ENCODE assay signal across 12 cellular contexts in the genomic region with DNA sequence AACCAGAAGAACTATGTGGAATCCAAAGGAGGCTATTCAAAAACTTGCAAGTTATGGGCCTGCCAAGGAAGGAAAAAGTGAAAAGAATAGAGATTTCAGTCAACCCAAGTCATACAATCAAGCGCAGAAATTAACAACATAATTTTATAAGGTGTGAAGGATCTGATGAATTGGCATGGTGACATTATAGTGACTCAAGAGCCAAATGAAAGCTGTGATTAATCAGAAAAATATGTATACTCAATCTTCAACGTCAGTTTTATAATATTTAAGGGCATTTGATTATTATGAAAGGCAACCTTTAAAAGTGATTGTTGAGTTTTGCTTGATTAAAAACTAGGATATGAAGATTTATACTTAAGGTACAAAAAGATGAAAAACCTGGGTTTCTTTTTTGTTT. TPM values are rescaled to one million over a fixed set of nuclear protein-coding genes. Genes with fewer than 3 reads are reported as not detected.
A peak's percentile ranks its signal among the peaks of the same experiment; 100 is the strongest.
DNase-seq lines count a peak whose midpoint lies in the region; ATAC-seq, FAIRE-seq and TF ChIP-seq lines count a peak whose summit lies in the region.
"Had no signal": no experiment of that assay in that cellular context is flagged by ENCODE, and none has a peak within 500 bp of the region (broad histone marks: within the 10 kb centered on the region; RNA-seq: fewer than 3 reads in every experiment).

No MANE protein-coding gene starts in this region.

- H4K20me1 ChIP-seq in PC-9 (ENCODE audit: insufficient read depth) = no peaks in the 10 kb centered on the region
- H4K20me1 ChIP-seq in H1 (replicated peaks in 1 of 2; ENCODE audit: control insufficient read depth in 1 of 2, insufficient read depth in 2 of 2, low read length in 2 of 2) = no peaks in the 10 kb centered on the region

- TF ChIP-seq RAD21 in H1 (IDR thresholded peaks at IDR 0.05 in 1 of 2, conservative IDR thresholded peaks at IDR 0.05 in 1 of 2; ENCODE audit: low read depth in 2 of 2, low read length in 2 of 2) = no peak

- no peaks in the 10 kb centered on the region for H3K79me1 ChIP-seq in H1 (ENCODE audit: low read depth, low read length)

- no peak overlapping the region for H3K23ac ChIP-seq in H1 (ENCODE audit: insufficient read length)

- H2BK12ac ChIP-seq in H1 (ENCODE audit: low read depth, low read length) = 0 out of 2 replicates have a peak overlapping the region, but pooled peaks have one; percentile 30

- H3K79me2 ChIP-seq in PC-9 (ENCODE audit: low read depth) (no peaks in the 10 kb centered on the region), H1 (ENCODE audit: control insufficient read depth in 1 of 2, insufficient read depth in 2 of 2, low read length in 2 of 2) (no peaks in the 10 kb centered on the region)

- TF ChIP-seq POLR2A in H1 (IDR thresholded peaks at IDR 0.05; ENCODE audit: control extremely low read depth in 1 of 2, low read depth in 2 of 2, low read length in 2 of 2) (no peak), sigmoid colon (IDR thresholded peaks at IDR 0.05) (no peak)

- H2AFZ ChIP-seq in PC-9 (no peak overlapping the region), H1 (ENCODE audit: low read length) (no peak overlapping the region)

- POLR2A ChIA-PET in PC-9 (lab: Charles Lee; ENCODE audit: unreplicated experiment) = interaction anchor here (0.5 to 0.7 kb wide), 3 partner anchors 23 to 49 kb away, joined by 4 to 8 read pairs (median 8); a partner anchor contains a TSS
- POLR2A ChIA-PET in H1 (lab: Charles Lee; ENCODE audit: partially characterized antibody) = no interaction called here

- no peak overlapping the region for H3K9ac ChIP-seq in H1 (replicated peaks in 1 of 4; ENCODE audit: extremely low read depth in 1 of 4, low read depth in 3 of 4, low read length in 3 of 4)

- H3F3A ChIP-seq in PC-9 (ENCODE audit: insufficient read depth, low read depth) = peaks cover 38% of the 10 kb centered on the region

- peak overlapping the region; percentile 91 for H3K27ac ChIP-seq in PC-9
- H3K27ac ChIP-seq in H1 (ENCODE audit: low read depth, low read length) = no peak overlapping the region
- H3K27ac ChIP-seq in sigmoid colon = peak overlapping the region in 3 of 4 donors; percentile 9 to 85 (median 71)

- H3K14ac ChIP-seq in H1 (ENCODE audit: insufficient read length) = no peak overlapping the region

- no peak overlapping the region for H4K8ac ChIP-seq in H1 (ENCODE audit: extremely low read depth, insufficient read depth, low read length)

- H3K18ac ChIP-seq in H1 (ENCODE audit: extremely low read depth, low read length) = no peak overlapping the region

- H3K36me3 ChIP-seq in PC-9 (ENCODE audit: low read depth) (no peaks in the 10 kb centered on the region), H1 (ENCODE audit: control insufficient read depth in 2 of 4, insufficient read depth in 4 of 4, low read length in 3 of 4) (no peaks in the 10 kb centered on the region), sigmoid colon (no peaks in the 10 kb centered on the region)
- H3K36me3 ChIP-seq: HAP-1 had no signal

- H3K23me2 ChIP-seq in H1 (ENCODE audit: low read depth, low read length) = no peaks in the 10 kb centered on the region

- no TSS peak for BruUV-seq in PC-9 (replicated peaks; lab: Mats Ljungman, UMichigan)

- intact Hi-C loops in PC-9 (cut with micrococcal nuclease; ENCODE audit: unreplicated experiment) = loop anchor here (5.0 kb wide), 1 partner anchor 220 kb away; no protein-coding TSS in a partner anchor
- intact Hi-C loops in sigmoid colon (cut with DNase I) = no loop called here

- TF ChIP-seq EP300 in H1 (IDR thresholded peaks at IDR 0.05; ENCODE audit: borderline replicate concordance in 1 of 2, low read depth in 2 of 2, low read length in 2 of 2) (no peak), sigmoid colon (IDR thresholded peaks at IDR 0.05) (no peak)

- H2BK120ac ChIP-seq in H1 (replicated peaks; ENCODE audit: low read depth, low read length) = no peak overlapping the region

- H3K9me3 ChIP-seq in PC-9 (ENCODE audit: insufficient read depth, low read depth) (no peaks in the 10 kb centered on the region), H1 (ENCODE audit: insufficient read depth in 2 of 2, low read depth in 1 of 2, low read length in 1 of 2) (no peaks in the 10 kb centered on the region), sigmoid colon (no peaks in the 10 kb centered on the region)
- H3K9me3 ChIP-seq: HAP-1 had no signal

- peaks cover 59% of the 10 kb centered on the region for H3K4me1 ChIP-seq in PC-9 (replicated peaks; ENCODE audit: insufficient read depth)
- H3K4me1 ChIP-seq in H1 (replicated peaks in 1 of 4; ENCODE audit: control insufficient read depth in 3 of 4, insufficient read depth in 4 of 4, low read length in 3 of 4) = peaks cover 0 to 3% (median 0%) of the 10 kb centered on the region in 4 experiments; a peak in 2 of 7 replicates
- peaks cover 0 to 36% (median 26%) of the 10 kb centered on the region in 4 donors for H3K4me1 ChIP-seq in sigmoid colon

- H2AK5ac ChIP-seq in H1 (ENCODE audit: low read depth, low read length) = no peak overlapping the region

- H3K56ac ChIP-seq in H1 (replicated peaks; ENCODE audit: insufficient read length, low read depth, low read length) = no peak overlapping the region

- no peak overlapping the region for H3K4ac ChIP-seq in H1 (replicated peaks; ENCODE audit: insufficient read length, low read depth, low read length)

- peak; percentile 16 to 21 for ATAC-seq in activated CD4-positive, CD25-positive, alpha-beta regulatory T cell treated with anti-CD3 and anti-CD28 coated beads, Interleukin-2, amount 50 U/mL, for 24 hours

- no peaks in the 10 kb centered on the region for H3K27me3 ChIP-seq in PC-9 (ENCODE audit: insufficient read depth, low read depth)
- H3K27me3 ChIP-seq in H1 (replicated peaks in 1 of 4; ENCODE audit: control insufficient read depth in 3 of 4, extremely low read depth in 1 of 4, insufficient read depth in 3 of 4, low read length in 3 of 4) = no peaks in the 10 kb centered on the region
- no peaks in the 10 kb centered on the region for H3K27me3 ChIP-seq in sigmoid colon

- TF ChIP-seq CTCF in PC-9 (conservative IDR thresholded peaks at IDR 0.05) (no peak), H1 (IDR thresholded peaks at IDR 0.05; ENCODE audit: control extremely low read depth in 1 of 3, insufficient read depth in 1 of 3, low read depth in 1 of 3, low read length in 3 of 3) (no peak), sigmoid colon (IDR thresholded peaks at IDR 0.05) (no peak)

- WGBS in H1 (ENCODE audit: extremely low coverage in 1 of 2, insufficient coverage in 1 of 2, insufficient read length in 1 of 2, insufficient replicate concordance in 2 of 2, low coverage in 1 of 2, low lambda C conversion rate in 2 of 2, missing lambda C conversion rate in 1 of 2), 2 experiments = 89% methylated on average over 2 of the region's 2 CpGs; no CpG with 5 or more reads in 1 of the 2 experiments
- 75 to 82% methylated on average over 2 of the region's 2 CpGs for WGBS in sigmoid colon, 2 donors

- H2BK20ac ChIP-seq in H1 (ENCODE audit: low read length) = no peak overlapping the region; the same call in 1 of the 2 replicates

- H2BK5ac ChIP-seq in H1 (ENCODE audit: low read depth, low read length) = no peak overlapping the region

- CTCF ChIA-PET in PC-9 (lab: Charles Lee) (interaction anchor here (1.2 to 1.6 kb wide), 2 partner anchors 21 to 55 kb away, joined by 3 read pairs; no protein-coding TSS in a partner anchor), H1 (lab: Charles Lee; ENCODE audit: partially characterized antibody) (interaction anchor here (1.4 to 3.3 kb wide), 3 partner anchors 12 to 56 kb away, joined by 5 to 20 read pairs (median 15); no protein-coding TSS in a partner anchor)

- H3K4me3 ChIP-seq in PC-9 (no peak overlapping the region), H1 (ENCODE audit: extremely low read depth in 1 of 4, insufficient read depth in 2 of 4, low read depth in 3 of 4, low read length in 4 of 4) (no peak overlapping the region), sigmoid colon (no peak overlapping the region)
- H3K4me3 ChIP-seq: HAP-1 had no signal

- H3K4me2 ChIP-seq in PC-9 (peak overlapping the region; percentile 70), H1 (ENCODE audit: insufficient read depth in 1 of 2, low read depth in 2 of 2, low read length in 2 of 2) (no peak overlapping the region)

- DNase-seq in activated CD4-positive, CD25-positive, alpha-beta regulatory T cell (lab: John Stamatoyannopoulos, UW) = no peak
- peak in 1 of 2 experiments; percentile 67 for DNase-seq in PC-9
- DNase-seq in H1 (ENCODE audit: low read depth in 1 of 2, low spot score in 2 of 2) = no peak
- no peak for DNase-seq in sigmoid colon
- DNase-seq in NCI-H2196 treated with DMSO at 0.1 percent for 48 hours (lab: John Stamatoyannopoulos, UW; ENCODE audit: unreplicated experiment) = no peak
- DNase-seq in GM19240 (ENCODE audit: insufficient read length, low spot score) = no peak
- no peak for DNase-seq in NCI-H2171 (lab: John Stamatoyannopoulos, UW)
- DNase-seq: activated naive CD4-positive, alpha-beta T cell treated with anti-CD3 and anti-CD28 coated beads, Interleukin-2, amount 10 ng/mL, durations not matched to agents 7 days and 5 days; NCI-H1105; nephron progenitor cell had no signal

- no peak overlapping the region for H4K91ac ChIP-seq in H1 (replicated peaks; ENCODE audit: insufficient read length, low read length)

- H4K5ac ChIP-seq in H1 (ENCODE audit: insufficient read length, low read depth, low read length) = no peak overlapping the region

- no peaks in the 10 kb centered on the region for H3K9me2 ChIP-seq in PC-9 (ENCODE audit: insufficient read depth)

- no peak for FAIRE-seq in H1 (lab: Jason Lieb, UNC)

- no peak overlapping the region for H2BK15ac ChIP-seq in H1 (ENCODE audit: low read length)

RNA-seq across cellular contexts. Expression of a gene that starts 37.8 kb away (rescaled TPM):
- 24.1 and 41.4 TPM in 2 replicates for total RNA-seq in PC-9 (2021)
- 8.6 and 11.2 TPM in 2 replicates for total RNA-seq in H1 (2021; fragmentation: NEBNext Ultra II Directional; extraction: Animal tissue kit (Norgen Biotek cat#: 25700))
- polyA plus RNA-seq in H1 (2011; rRNA removed) = 5.6 and 9.9 TPM in 2 replicates
- polyA plus RNA-seq in H1 (2011; cell fraction: cytosol; rRNA removed) = 10.7 TPM
- 7.8 TPM for polyA plus RNA-seq in H1 (2011; cell fraction: nucleus; rRNA removed)
- 8.3 to 11.7 TPM (median 10.2 TPM) in 4 replicates for polyA plus RNA-seq in H1 (2012, experiment 1 of 2)
- polyA plus RNA-seq in H1 (2012, experiment 2 of 2) = 3.9 TPM
- polyA plus RNA-seq in H1 (2013, experiment 1 of 2) = 18.4 TPM
- 17.3 TPM for polyA plus RNA-seq in H1 (2013, experiment 2 of 2)
- 6.0 and 7.4 TPM in 2 replicates for polyA minus RNA-seq in H1 (2011; rRNA and poly(A)+ RNA removed)
- polyA minus RNA-seq in H1 (2011; cell fraction: cytosol; rRNA and poly(A)+ RNA removed) = 3.4 TPM
- polyA minus RNA-seq in H1 (2011; cell fraction: nucleus; rRNA and poly(A)+ RNA removed) = 18.2 TPM
- 10 to 100 TPM; 16.1 to 21.9 (median 17.3) TPM for total RNA-seq in sigmoid colon
- 10 to 100 TPM in 1 of 3 donors, 1 to 10 TPM in 2; 4.9 to 13.5 (median 5.4) TPM for polyA plus RNA-seq in sigmoid colon

RNA-seq across cellular contexts. Expression of a gene that starts 46.5 kb away (rescaled TPM):
- total RNA-seq in PC-9 (2021) (966 and 1,436 TPM in 2 replicates), sigmoid colon (10 to 100 TPM; 20.2 to 57.9 (median 43.0) TPM)
- total RNA-seq in H1 (2021; fragmentation: NEBNext Ultra II Directional; extraction: Animal tissue kit (Norgen Biotek cat#: 25700)) = 231 and 233 TPM in 2 replicates
- polyA plus RNA-seq in H1 (2011; rRNA removed) (13.7 and 23.9 TPM in 2 replicates), sigmoid colon (1,000 to 10,000 TPM; 1,087 to 1,816 (median 1,723) TPM)
- polyA plus RNA-seq in H1 (2011; cell fraction: cytosol; rRNA removed) = 21.2 TPM
- polyA plus RNA-seq in H1 (2011; cell fraction: nucleus; rRNA removed) = 9.6 TPM
- 142 to 324 TPM (median 157 TPM) in 4 replicates for polyA plus RNA-seq in H1 (2012, experiment 1 of 2)
- polyA plus RNA-seq in H1 (2012, experiment 2 of 2) = 244 TPM
- 363 TPM for polyA plus RNA-seq in H1 (2013, experiment 1 of 2)
- polyA plus RNA-seq in H1 (2013, experiment 2 of 2) = 400 TPM
- polyA minus RNA-seq in H1 (2011; rRNA and poly(A)+ RNA removed) = 13.7 and 20.1 TPM in 2 replicates
- polyA minus RNA-seq in H1 (2011; cell fraction: cytosol; rRNA and poly(A)+ RNA removed) = 51.0 TPM
- polyA minus RNA-seq in H1 (2011; cell fraction: nucleus; rRNA and poly(A)+ RNA removed) = 12.2 TPM
